ENCODE assay signal across 8 cellular contexts in the genomic region with DNA sequence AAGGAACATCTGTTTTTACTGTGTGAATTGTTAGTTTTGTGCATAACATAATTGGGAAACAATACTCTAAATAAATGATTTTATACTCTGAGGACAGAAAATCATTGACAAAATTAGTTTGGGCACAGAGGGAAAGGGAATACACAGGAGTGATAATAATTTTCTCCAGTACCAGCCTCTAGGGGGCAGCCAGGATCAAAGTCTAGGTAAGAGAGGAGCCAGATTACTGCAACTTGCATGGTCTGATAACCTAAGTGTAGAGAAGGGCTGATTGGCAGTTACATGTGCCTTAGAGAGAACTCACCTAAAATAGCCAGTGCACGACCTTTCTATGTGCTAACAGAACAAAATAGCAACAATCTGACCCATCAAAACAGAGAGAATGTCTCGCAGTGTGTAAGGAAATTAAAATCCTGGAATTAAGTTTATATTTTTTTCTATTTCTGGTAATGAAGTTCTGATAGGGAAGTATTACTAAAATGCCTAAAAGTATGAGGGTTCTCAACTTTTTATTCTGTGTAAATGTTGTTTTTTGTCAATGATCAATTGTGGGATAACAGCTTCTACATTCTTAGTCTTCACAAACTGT.
A peak's percentile ranks its signal among the peaks of the same experiment; 100 is the strongest.
DNase-seq lines count a peak whose midpoint lies in the region; ATAC-seq, FAIRE-seq and TF ChIP-seq lines count a peak whose summit lies in the region.

No MANE protein-coding gene starts in this region.

- H3K27me3 Mint-ChIP-seq in T-cell, result no peaks in the 10 kb centered on the region

- FAIRE-seq in D721Med (lab: Jason Lieb, UNC) (peak; percentile 83), bronchial epithelial cell (lab: Jason Lieb, UNC) (no peak)

- no peak overlapping the region for H3K27ac Mint-ChIP-seq in T-cell

- peak; percentile 78 for TF ChIP-seq CTCF in D721Med (IDR thresholded peaks at IDR 0.05; ENCODE audit: insufficient read depth, missing control alignments)
- peak; percentile 72 for TF ChIP-seq CTCF in bronchial epithelial cell (IDR thresholded peaks at IDR 0.05; ENCODE audit: insufficient read depth, low read length, severe bottlenecking)

- H3K4me3 ChIP-seq in bronchial epithelial cell (ENCODE audit: low read depth, low read length), result no peak overlapping the region

- peaks cover 18% of the 10 kb centered on the region for H3K36me3 Mint-ChIP-seq in T-cell

- DNase-seq in D721Med (ENCODE audit: insufficient read length, low spot score), result peak; percentile 14
- DNase-seq in M059J (ENCODE audit: low read depth), result peak; percentile 55
- DNase-seq in T-cell, result peak in 28 of 34 experiments; percentile 9 to 49 (median 28)
- peak; percentile 56 for DNase-seq in bronchial epithelial cell (ENCODE audit: low read depth)
- DNase-seq in left lobe of liver (ENCODE audit: low spot score), result no peak
- DNase-seq in stimulated activated CD8-positive, alpha-beta memory T cell treated with anti-CD3 and anti-CD28 coated beads, Interleukin-2, amount 100 ng/mL, for 48 hours (ENCODE audit: low read depth in 2 of 2), result peak; percentile 6 to 22

- no peaks in the 10 kb centered on the region for H3K27me3 ChIP-seq in bronchial epithelial cell (ENCODE audit: control insufficient read depth, insufficient read depth, low read length)

- CTCF ChIA-PET in T-cell (lab: Charles Lee), result interaction anchor here in 1 of 2 donors (0.5 kb wide), 1 partner anchor 269 kb away, joined by 4 read pairs; no protein-coding TSS in a partner anchor

- ATAC-seq in GM19438 (IDR thresholded peaks at IDR 0.05; ENCODE audit: low read depth, unreplicated experiment) (peak; percentile 70), T-cell (replicated peaks in 1 of 4) (peak; percentile 64 to 75 (median 72)), left lobe of liver (peak; percentile 99), HG02981 (IDR thresholded peaks at IDR 0.05; ENCODE audit: unreplicated experiment) (no peak)

- no peaks in the 10 kb centered on the region for H3K4me1 Mint-ChIP-seq in T-cell

- POLR2A ChIA-PET in T-cell (lab: Charles Lee), result no interaction called here

- no peak overlapping the region for H3K4me3 Mint-ChIP-seq in T-cell

- no peaks in the 10 kb centered on the region for H3K36me3 ChIP-seq in bronchial epithelial cell (ENCODE audit: control insufficient read depth, insufficient read depth, low read length)

- H3K9me3 Mint-ChIP-seq in T-cell, result no peaks in the 10 kb centered on the region
